In the genomic region with DNA sequence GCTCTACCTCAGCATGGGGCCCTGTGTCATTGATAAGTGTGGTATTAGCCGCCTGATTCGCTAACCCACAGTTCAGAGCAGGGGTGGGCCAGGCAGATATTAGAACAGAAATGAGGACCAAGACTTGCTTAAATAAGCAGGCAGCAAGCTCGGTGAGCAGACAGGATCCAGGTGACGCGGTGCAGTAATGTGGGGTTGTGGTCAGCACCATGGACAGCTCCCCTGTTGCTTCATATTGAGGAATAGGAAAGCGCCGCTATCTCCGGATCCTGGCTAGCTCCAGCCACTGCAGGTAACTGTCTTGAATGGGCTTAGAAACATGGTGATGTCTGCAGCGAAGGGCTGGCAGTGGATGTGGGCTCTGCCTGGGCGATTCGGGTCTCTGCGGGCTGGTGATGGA, we compare ENCODE assay signal across 9 cellular contexts. TPM values are rescaled to one million over a fixed set of nuclear protein-coding genes. Genes with fewer than 3 reads are reported as not detected.
DNase-seq lines count a peak whose midpoint lies in the region; ATAC-seq and TF ChIP-seq lines count a peak whose summit lies in the region.
"Had no signal": no experiment of that assay in that cellular context is flagged by ENCODE, and none has a peak within 500 bp of the region (broad histone marks: within the 10 kb centered on the region; RNA-seq: fewer than 3 reads in every experiment).

No MANE protein-coding gene starts in this region.

- TF ChIP-seq CTCF in upper lobe of right lung (IDR thresholded peaks at IDR 0.05) = no peak

- H3K27ac ChIP-seq in upper lobe of right lung = no peak overlapping the region
- H3K27ac ChIP-seq: SJSA1 had no signal

- no peaks in the 10 kb centered on the region for H3K4me1 Mint-ChIP-seq in memory B cell

- intact Hi-C loops in upper lobe of right lung (cut with DNase I) = no loop called here

- H3K4me3 Mint-ChIP-seq in memory B cell = no peak overlapping the region

- H3K36me3 Mint-ChIP-seq in memory B cell = no peaks in the 10 kb centered on the region

- DNase-seq in SIG-M5 treated with dmso at 0.1 percent for 504 hours (lab: John Stamatoyannopoulos, UW; ENCODE audit: unreplicated experiment) (peak; percentile 27), SIG-M5 (lab: John Stamatoyannopoulos, UW) (no peak), T-helper 2 cell (peak in 3 of 5 experiments; percentile 5 to 34 (median 19)), dedifferentiated amniotic fluid mesenchymal stem cell (ENCODE audit: extremely low spot score) (peak; percentile 50), memory B cell (ENCODE audit: low spot score in 2 of 2) (peak; percentile 12 to 28), upper lobe of right lung (peak; percentile 70), mesenteric fat pad (ENCODE audit: low spot score) (no peak), NCI-H187 (lab: John Stamatoyannopoulos, UW) (no peak)

- no peak overlapping the region for H3K4me3 ChIP-seq in upper lobe of right lung
- H3K4me3 ChIP-seq: SJSA1 had no signal

- H3K27ac Mint-ChIP-seq in memory B cell = no peak overlapping the region

- no peaks in the 10 kb centered on the region for H3K36me3 ChIP-seq in upper lobe of right lung
- H3K36me3 ChIP-seq: SJSA1 had no signal

- no peaks in the 10 kb centered on the region for H3K27me3 ChIP-seq in upper lobe of right lung
- H3K27me3 ChIP-seq: SJSA1 had no signal

- peaks cover 2% of the 10 kb centered on the region for H3K9me3 Mint-ChIP-seq in memory B cell

- no peaks in the 10 kb centered on the region for H3K4me1 ChIP-seq in upper lobe of right lung
- H3K4me1 ChIP-seq: SJSA1 had no signal

- ATAC-seq in memory B cell (ENCODE audit: low read depth) (no peak), upper lobe of right lung (peak; percentile 78)

- H3K27me3 Mint-ChIP-seq in memory B cell = peaks cover 4% of the 10 kb centered on the region

- no peaks in the 10 kb centered on the region for H3K9me3 ChIP-seq in upper lobe of right lung
- H3K9me3 ChIP-seq: SJSA1 had no signal

RNA-seq across cellular contexts. Expression of gene GPR26, which starts 51.3 kb away (rescaled TPM):
- total RNA-seq in upper lobe of right lung = not detected
- not detected for total RNA-seq in mesenteric fat pad
- total RNA-seq: SJSA1 had no signal

Comparison
In these comparisons a context has a peak if more than half of its experiments do, and no peak if none do; other contexts are left out.
1. DNase-seq: peak in SIG-M5 treated with dmso at 0.1 percent for 504 hours (single experiment), T-helper 2 cell (3 of 5), dedifferentiated amniotic fluid mesenchymal stem cell (single experiment), memory B cell (2 of 2) and upper lobe of right lung (single experiment); none in SIG-M5 (single experiment), mesenteric fat pad (single experiment) and NCI-H187 (0 of 2).